In genomic region chr17:5419356-5419958, GRCh38 we compare ENCODE assay signal across 1 cellular context.
TF ChIP-seq lines count a peak whose summit lies in the region.

Gene NUP88, minus strand, starts transcription at chr17:5419662. Its CDS starts 12 bp downstream, at chr17:5419650.

TF ChIP-seq in K562, 482 proteins besides CTCF, POLR2A, EP300 and RAD21 (continued from another document and continues in another):
- TF ChIP-seq, protein P1, sequence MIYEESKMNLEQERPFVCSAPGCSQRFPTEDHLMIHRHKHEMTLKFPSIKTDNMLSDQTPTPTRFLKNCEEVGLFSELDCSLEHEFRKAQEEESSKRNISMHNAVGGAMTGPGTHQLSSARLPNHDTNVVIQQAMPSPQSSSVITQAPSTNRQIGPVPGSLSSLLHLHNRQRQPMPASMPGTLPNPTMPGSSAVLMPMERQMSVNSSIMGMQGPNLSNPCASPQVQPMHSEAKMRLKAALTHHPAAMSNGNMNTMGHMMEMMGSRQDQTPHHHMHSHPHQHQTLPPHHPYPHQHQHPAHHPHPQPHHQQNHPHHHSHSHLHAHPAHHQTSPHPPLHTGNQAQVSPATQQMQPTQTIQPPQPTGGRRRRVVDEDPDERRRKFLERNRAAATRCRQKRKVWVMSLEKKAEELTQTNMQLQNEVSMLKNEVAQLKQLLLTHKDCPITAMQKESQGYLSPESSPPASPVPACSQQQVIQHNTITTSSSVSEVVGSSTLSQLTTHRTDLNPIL (CRISPR knock-in tag; IDR thresholded peaks at IDR 0.05): no peak
- TF ChIP-seq HMG20A (CRISPR knock-in tag; conservative IDR thresholded peaks at IDR 0.05) (no peak), MAFF (IDR thresholded peaks at IDR 0.05; ENCODE audit: low read length) (no peak), ZNF280B (CRISPR knock-in tag; IDR thresholded peaks at IDR 0.05) (no peak), ZNF707 (CRISPR knock-in tag; conservative IDR thresholded peaks at IDR 0.05) (no peak), POLR2H (tag; IDR thresholded peaks at IDR 0.05; ENCODE audit: low read depth) (peak; percentile 54; the same call in 1 of the 2 replicates), GABPA (tag; conservative IDR thresholded peaks at IDR 0.05; ENCODE audit: low read depth) (peak; percentile 70), BCOR (IDR thresholded peaks at IDR 0.05) (no peak), RFX1 (IDR thresholded peaks at IDR 0.05) (no peak), GTF2B (IDR thresholded peaks at IDR 0.05; ENCODE audit: extremely low read depth, insufficient read length) (no peak), ADNP (tag; IDR thresholded peaks at IDR 0.05) (no peak), CHAMP1 (IDR thresholded peaks at IDR 0.05) (no peak), ZC3H4 (CRISPR knock-in tag; IDR thresholded peaks at IDR 0.05; ENCODE audit: borderline replicate concordance) (no peak), ZNF407 (IDR thresholded peaks at IDR 0.05; ENCODE audit: low read depth) (0 out of 2 replicates have a peak, but pooled peaks have one; percentile 28), TCF15 (CRISPR knock-in tag; IDR thresholded peaks at IDR 0.05) (no peak), BMI1 (IDR thresholded peaks at IDR 0.05; ENCODE audit: low read length) (no peak), CBFA2T3 (IDR thresholded peaks at IDR 0.05) (no peak), NEUROD1 (IDR thresholded peaks at IDR 0.05; ENCODE audit: borderline replicate concordance, low read depth, low read length, partially characterized antibody) (peak; percentile 9), MAZ (CRISPR knock-in tag; conservative IDR thresholded peaks at IDR 0.05 in 1 of 2, IDR thresholded peaks at IDR 0.05 in 1 of 2) (peak; percentile 18 to 24; a peak in 3 of 4 replicates), KDM2B (CRISPR knock-in tag; IDR thresholded peaks at IDR 0.05) (no peak), ZBTB7A (IDR thresholded peaks at IDR 0.05; ENCODE audit: borderline replicate concordance, control insufficient read depth, low read depth, low read length) (peak; percentile 98), U2AF1 (optimal IDR thresholded peaks at IDR 0.05; ENCODE audit: low read depth, low read length) (no peak), ARID1B (IDR thresholded peaks at IDR 0.05) (no peak), FOXK2 (conservative IDR thresholded peaks at IDR 0.05 in 1 of 2, IDR thresholded peaks at IDR 0.05 in 1 of 2; ENCODE audit: low read depth in 2 of 2) (no peak), ZEB2 (IDR thresholded peaks at IDR 0.05) (no peak), PCBP1 (IDR thresholded peaks at IDR 0.05; ENCODE audit: low read depth, low read length, poor library complexity, severe bottlenecking) (no peak), XRCC4 (IDR thresholded peaks at IDR 0.05; ENCODE audit: extremely low read depth, insufficient read depth, insufficient read length) (no peak), NBN (IDR thresholded peaks at IDR 0.05; ENCODE audit: low read depth) (no peak), EZH2 (IDR thresholded peaks at IDR 0.05; ENCODE audit: borderline replicate concordance, low read depth, low read length) (no peak), STAG1 (CRISPR knock-in tag; IDR thresholded peaks at IDR 0.05; ENCODE audit: borderline replicate concordance) (no peak), YY1 (IDR thresholded peaks at IDR 0.05; ENCODE audit: borderline replicate concordance in 1 of 3, control insufficient read depth in 1 of 3, extremely low read depth in 1 of 3, insufficient read depth in 3 of 3, insufficient read length in 1 of 3, insufficient replicate concordance in 2 of 3, low read depth in 1 of 3, low read length in 2 of 3) (peak; percentile 80 to 96 (median 95)), FOXP1 (CRISPR knock-in tag; IDR thresholded peaks at IDR 0.05) (peak; percentile 26; the same call in 1 of the 2 replicates), CEBPB (tag; IDR thresholded peaks at IDR 0.05) (no peak), ZNF830 (CRISPR knock-in tag; IDR thresholded peaks at IDR 0.05) (no peak), NFRKB (IDR thresholded peaks at IDR 0.05; ENCODE audit: low read depth) (peak; percentile 85)
- TF ChIP-seq, protein P2, sequence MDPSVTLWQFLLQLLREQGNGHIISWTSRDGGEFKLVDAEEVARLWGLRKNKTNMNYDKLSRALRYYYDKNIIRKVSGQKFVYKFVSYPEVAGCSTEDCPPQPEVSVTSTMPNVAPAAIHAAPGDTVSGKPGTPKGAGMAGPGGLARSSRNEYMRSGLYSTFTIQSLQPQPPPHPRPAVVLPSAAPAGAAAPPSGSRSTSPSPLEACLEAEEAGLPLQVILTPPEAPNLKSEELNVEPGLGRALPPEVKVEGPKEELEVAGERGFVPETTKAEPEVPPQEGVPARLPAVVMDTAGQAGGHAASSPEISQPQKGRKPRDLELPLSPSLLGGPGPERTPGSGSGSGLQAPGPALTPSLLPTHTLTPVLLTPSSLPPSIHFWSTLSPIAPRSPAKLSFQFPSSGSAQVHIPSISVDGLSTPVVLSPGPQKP (CRISPR knock-in tag; IDR thresholded peaks at IDR 0.05): no peak
- TF ChIP-seq, protein P3, sequence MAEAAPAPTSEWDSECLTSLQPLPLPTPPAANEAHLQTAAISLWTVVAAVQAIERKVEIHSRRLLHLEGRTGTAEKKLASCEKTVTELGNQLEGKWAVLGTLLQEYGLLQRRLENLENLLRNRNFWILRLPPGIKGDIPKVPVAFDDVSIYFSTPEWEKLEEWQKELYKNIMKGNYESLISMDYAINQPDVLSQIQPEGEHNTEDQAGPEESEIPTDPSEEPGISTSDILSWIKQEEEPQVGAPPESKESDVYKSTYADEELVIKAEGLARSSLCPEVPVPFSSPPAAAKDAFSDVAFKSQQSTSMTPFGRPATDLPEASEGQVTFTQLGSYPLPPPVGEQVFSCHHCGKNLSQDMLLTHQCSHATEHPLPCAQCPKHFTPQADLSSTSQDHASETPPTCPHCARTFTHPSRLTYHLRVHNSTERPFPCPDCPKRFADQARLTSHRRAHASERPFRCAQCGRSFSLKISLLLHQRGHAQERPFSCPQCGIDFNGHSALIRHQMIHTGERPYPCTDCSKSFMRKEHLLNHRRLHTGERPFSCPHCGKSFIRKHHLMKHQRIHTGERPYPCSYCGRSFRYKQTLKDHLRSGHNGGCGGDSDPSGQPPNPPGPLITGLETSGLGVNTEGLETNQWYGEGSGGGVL (CRISPR knock-in tag; IDR thresholded peaks at IDR 0.05): no peak
- TF ChIP-seq, protein P4, sequence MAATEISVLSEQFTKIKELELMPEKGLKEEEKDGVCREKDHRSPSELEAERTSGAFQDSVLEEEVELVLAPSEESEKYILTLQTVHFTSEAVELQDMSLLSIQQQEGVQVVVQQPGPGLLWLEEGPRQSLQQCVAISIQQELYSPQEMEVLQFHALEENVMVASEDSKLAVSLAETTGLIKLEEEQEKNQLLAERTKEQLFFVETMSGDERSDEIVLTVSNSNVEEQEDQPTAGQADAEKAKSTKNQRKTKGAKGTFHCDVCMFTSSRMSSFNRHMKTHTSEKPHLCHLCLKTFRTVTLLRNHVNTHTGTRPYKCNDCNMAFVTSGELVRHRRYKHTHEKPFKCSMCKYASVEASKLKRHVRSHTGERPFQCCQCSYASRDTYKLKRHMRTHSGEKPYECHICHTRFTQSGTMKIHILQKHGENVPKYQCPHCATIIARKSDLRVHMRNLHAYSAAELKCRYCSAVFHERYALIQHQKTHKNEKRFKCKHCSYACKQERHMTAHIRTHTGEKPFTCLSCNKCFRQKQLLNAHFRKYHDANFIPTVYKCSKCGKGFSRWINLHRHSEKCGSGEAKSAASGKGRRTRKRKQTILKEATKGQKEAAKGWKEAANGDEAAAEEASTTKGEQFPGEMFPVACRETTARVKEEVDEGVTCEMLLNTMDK (IDR thresholded peaks at IDR 0.05; ENCODE audit: borderline replicate concordance, insufficient read depth, low read depth, low read length, poor library complexity, severe bottlenecking): no peak
